In genomic region chr10:44479306-44479705, GRCh38 we compare ENCODE assay signal across 21 cellular contexts.
A peak's percentile ranks its signal among the peaks of the same experiment; 100 is the strongest.
DNase-seq lines count a peak whose midpoint lies in the region; ATAC-seq and TF ChIP-seq lines count a peak whose summit lies in the region.
"Had no signal": no experiment of that assay in that cellular context is flagged by ENCODE, and none has a peak within 500 bp of the region (broad histone marks: within the 10 kb centered on the region; RNA-seq: fewer than 3 reads in every experiment).

No MANE protein-coding gene starts in this region.

- H3K9me3 Mint-ChIP-seq in activated naive CD4-positive, alpha-beta T cell treated with anti-CD3 and anti-CD28 coated beads for 36 hours = peaks cover 6% of the 10 kb centered on the region

- H3K4me1 ChIP-seq in heart left ventricle = peaks cover 0 to 39% (median 20%) of the 10 kb centered on the region in 12 donors
- H3K4me1 ChIP-seq in left ventricle myocardium inferior = peaks cover 36% of the 10 kb centered on the region
- no peaks in the 10 kb centered on the region for H3K4me1 ChIP-seq in adrenal gland (replicated peaks in 1 of 2)
- H3K4me1 ChIP-seq: thyroid gland had no signal

- TF ChIP-seq POLR2A in heart left ventricle (IDR thresholded peaks at IDR 0.05) = no peak
- no peak for TF ChIP-seq POLR2A in adrenal gland (IDR thresholded peaks at IDR 0.05)

- H3K27ac Mint-ChIP-seq in activated naive CD4-positive, alpha-beta T cell treated with anti-CD3 and anti-CD28 coated beads for 36 hours = no peak overlapping the region
- H3K27ac Mint-ChIP-seq: CD8-positive, alpha-beta T cell had no signal

- DNase-seq in heart left ventricle (no peak), left ventricle myocardium inferior (no peak), SKM-1 (lab: John Stamatoyannopoulos, UW; ENCODE audit: unreplicated experiment) (peak; percentile 22), inferior parietal cortex (ENCODE audit: extremely low spot score) (peak; percentile 9), adrenal gland (no peak), GM03348 (ENCODE audit: low spot score) (no peak)
- DNase-seq in activated naive CD4-positive, alpha-beta T cell treated with anti-CD3 and anti-CD28 coated beads for 36 hours = no peak
- DNase-seq: activated effector memory CD4-positive, alpha-beta T cell treated with anti-CD3 and anti-CD28 coated beads, Interleukin-2, amount 50 U/mL, for 16 hours; amniotic stem cell; caudate nucleus; CD8-positive, alpha-beta T cell; effector CD8-positive, alpha-beta T cell; kidney; NCI-H1105 treated with DMSO at 0.1 percent for 48 hours; NCI-H524 treated with DMSO at 0.1 percent for 48 hours; PC-3; SK-N-SH; T1000; thyroid gland had no signal

- ATAC-seq in heart left ventricle = peak; percentile 50 to 93 (median 67)
- ATAC-seq in HG03175 (IDR thresholded peaks at IDR 0.05; ENCODE audit: unreplicated experiment) = no peak
- ATAC-seq: CD8-positive, alpha-beta T cell; PC-3 had no signal

- H3K36me3 ChIP-seq in heart left ventricle (no peaks in the 10 kb centered on the region), left ventricle myocardium inferior (no peaks in the 10 kb centered on the region), adrenal gland (replicated peaks in 1 of 2) (no peaks in the 10 kb centered on the region)
- H3K36me3 ChIP-seq: esophagus muscularis mucosa, thyroid gland had no signal

- H3K36me3 Mint-ChIP-seq in activated naive CD4-positive, alpha-beta T cell treated with anti-CD3 and anti-CD28 coated beads for 36 hours (ENCODE audit: low read depth) = no peaks in the 10 kb centered on the region
- H3K36me3 Mint-ChIP-seq: CD8-positive, alpha-beta T cell had no signal

- CTCF ChIA-PET in activated naive CD4-positive, alpha-beta T cell treated with anti-CD3 and anti-CD28 coated beads for 36 hours (lab: Charles Lee) = no interaction called here

- H3K27me3 ChIP-seq in heart left ventricle (no peaks in the 10 kb centered on the region), left ventricle myocardium inferior (ENCODE audit: low read depth) (peaks cover 3% of the 10 kb centered on the region), adrenal gland (no peaks in the 10 kb centered on the region)
- H3K27me3 ChIP-seq: esophagus muscularis mucosa, thyroid gland had no signal

- peak overlapping the region in 2 of 12 donors; percentile 1 to 25 for H3K27ac ChIP-seq in heart left ventricle
- no peak overlapping the region for H3K27ac ChIP-seq in left ventricle myocardium inferior (replicated peaks)
- H3K27ac ChIP-seq in adrenal gland = no peak overlapping the region
- H3K27ac ChIP-seq: esophagus muscularis mucosa, thyroid gland had no signal

- intact Hi-C loops in heart left ventricle (cut with DNase I) (no loop called here), left ventricle myocardium inferior (cut with micrococcal nuclease) (no loop called here), adrenal gland (cut with DNase I) (no loop called here)
- intact Hi-C loops in activated naive CD4-positive, alpha-beta T cell treated with anti-CD3 and anti-CD28 coated beads for 36 hours (cut with micrococcal nuclease) = no loop called here

- no peak overlapping the region for H3K4me3 ChIP-seq in heart left ventricle
- no peak overlapping the region for H3K4me3 ChIP-seq in left ventricle myocardium inferior
- H3K4me3 ChIP-seq in adrenal gland = no peak overlapping the region
- H3K4me3 ChIP-seq: esophagus muscularis mucosa, thyroid gland had no signal

- H3K4me3 Mint-ChIP-seq in activated naive CD4-positive, alpha-beta T cell treated with anti-CD3 and anti-CD28 coated beads for 36 hours = no peak overlapping the region
- H3K4me3 Mint-ChIP-seq: CD8-positive, alpha-beta T cell had no signal

- no peaks in the 10 kb centered on the region for H3K4me1 Mint-ChIP-seq in activated naive CD4-positive, alpha-beta T cell treated with anti-CD3 and anti-CD28 coated beads for 36 hours (ENCODE audit: low read depth)

- TF ChIP-seq CTCF in heart left ventricle (IDR thresholded peaks at IDR 0.05) (no peak), left ventricle myocardium inferior (IDR thresholded peaks at IDR 0.05; ENCODE audit: borderline replicate concordance) (no peak), adrenal gland (IDR thresholded peaks at IDR 0.05) (no peak)

- peaks cover 7% of the 10 kb centered on the region for H3K27me3 Mint-ChIP-seq in activated naive CD4-positive, alpha-beta T cell treated with anti-CD3 and anti-CD28 coated beads for 36 hours (ENCODE audit: low read depth)

- H3K9me3 ChIP-seq in heart left ventricle = peaks cover 0 to 5% (median 0%) of the 10 kb centered on the region in 12 donors
- no peaks in the 10 kb centered on the region for H3K9me3 ChIP-seq in left ventricle myocardium inferior (replicated peaks)
- no peaks in the 10 kb centered on the region for H3K9me3 ChIP-seq in adrenal gland (replicated peaks in 1 of 3)
- H3K9me3 ChIP-seq: esophagus muscularis mucosa, SK-N-SH, thyroid gland had no signal

Comparison
In these comparisons a context has a peak if more than half of its experiments do, and no peak if none do; other contexts are left out.
1. DNase-seq: peak in SKM-1 (single experiment) and inferior parietal cortex (single experiment); none in heart left ventricle (0 of 5), left ventricle myocardium inferior (single experiment), adrenal gland (0 of 7), GM03348 (single experiment) and activated naive CD4-positive, alpha-beta T cell treated with anti-CD3 and anti-CD28 coated beads for 36 hours (single experiment).